Comparison of ENCODE assay signal across 8 cellular contexts in genomic region chr14:29926701-29927595, GRCh38. TPM values are rescaled to one million over a fixed set of nuclear protein-coding genes. Genes with fewer than 3 reads are reported as not detected.
DNase-seq lines count a peak whose midpoint lies in the region; ATAC-seq and TF ChIP-seq lines count a peak whose summit lies in the region.

No MANE protein-coding gene starts in this region.

- peaks cover 2% of the 10 kb centered on the region for H3K9me3 Mint-ChIP-seq in activated CD8-positive, alpha-beta memory T cell treated with anti-CD3 and anti-CD28 coated beads, Interleukin-2, amount 10 ng/mL, durations not matched to agents 7 days and 5 days (ENCODE audit: low read depth)

- peaks cover 29% of the 10 kb centered on the region for H3K27me3 Mint-ChIP-seq in activated CD8-positive, alpha-beta memory T cell treated with anti-CD3 and anti-CD28 coated beads, Interleukin-2, amount 10 ng/mL, durations not matched to agents 7 days and 5 days

- no peak for TF ChIP-seq EP300 in suprapubic skin (IDR thresholded peaks at IDR 0.05)

- CTCF ChIA-PET in activated CD8-positive, alpha-beta memory T cell treated with anti-CD3 and anti-CD28 coated beads, Interleukin-2, amount 10 ng/mL, durations not matched to agents 7 days and 5 days (lab: Charles Lee): no interaction called here
- CTCF ChIA-PET in RWPE1 (lab: Yijun Ruan, JAX): interaction anchor here (0.6 to 0.9 kb wide), 4 partner anchors 25 to 1181 kb away, joined by 3 to 5 read pairs (median 4); no protein-coding TSS in a partner anchor

- peaks cover 4% of the 10 kb centered on the region for H3K4me1 Mint-ChIP-seq in activated CD8-positive, alpha-beta memory T cell treated with anti-CD3 and anti-CD28 coated beads, Interleukin-2, amount 10 ng/mL, durations not matched to agents 7 days and 5 days

- ATAC-seq in activated CD8-positive, alpha-beta memory T cell treated with anti-CD3 and anti-CD28 coated beads, Interleukin-2, amount 10 ng/mL, durations not matched to agents 7 days and 5 days: no peak
- ATAC-seq in HG03045 (IDR thresholded peaks at IDR 0.05; ENCODE audit: unreplicated experiment): peak; percentile 46
- ATAC-seq in lower lobe of right lung: peak; percentile 72

- TF ChIP-seq POLR2A in suprapubic skin (IDR thresholded peaks at IDR 0.05): no peak

- peak overlapping the region; percentile 83 for H3K9ac ChIP-seq in endocrine pancreas (ENCODE audit: control insufficient read depth, insufficient read depth, low read length)

- H3K9me3 ChIP-seq in endocrine pancreas (ENCODE audit: control insufficient read depth, low read length) (no peaks in the 10 kb centered on the region), lower lobe of right lung (no peaks in the 10 kb centered on the region), suprapubic skin (no peaks in the 10 kb centered on the region)

- H3K4me3 ChIP-seq in endocrine pancreas (ENCODE audit: control insufficient read depth, insufficient read depth, low read length) (peak overlapping the region; percentile 70), lower lobe of right lung (peak overlapping the region; percentile 69), suprapubic skin (peak overlapping the region; percentile 80)

- intact Hi-C loops in lower lobe of right lung (cut with DNase I): no loop called here

- H3K27ac Mint-ChIP-seq in activated CD8-positive, alpha-beta memory T cell treated with anti-CD3 and anti-CD28 coated beads, Interleukin-2, amount 10 ng/mL, durations not matched to agents 7 days and 5 days: peak overlapping the region; percentile 5

- H3K4me1 ChIP-seq in endocrine pancreas (ENCODE audit: control insufficient read depth, insufficient read depth, low read length) (no peaks in the 10 kb centered on the region), lower lobe of right lung (peaks cover 17% of the 10 kb centered on the region), suprapubic skin (peaks cover 18% of the 10 kb centered on the region)

- no peaks in the 10 kb centered on the region for H3K27me3 ChIP-seq in endocrine pancreas (ENCODE audit: control insufficient read depth, insufficient read depth, low read length)
- no peaks in the 10 kb centered on the region for H3K27me3 ChIP-seq in lower lobe of right lung (ENCODE audit: low read depth)
- peaks cover 12% of the 10 kb centered on the region for H3K27me3 ChIP-seq in suprapubic skin

- peak overlapping the region; percentile 6 for H3K4me3 Mint-ChIP-seq in activated CD8-positive, alpha-beta memory T cell treated with anti-CD3 and anti-CD28 coated beads, Interleukin-2, amount 10 ng/mL, durations not matched to agents 7 days and 5 days

- no peak overlapping the region for H3K27ac ChIP-seq in RWPE1
- peak overlapping the region; percentile 64 for H3K27ac ChIP-seq in lower lobe of right lung
- peak overlapping the region; percentile 84 for H3K27ac ChIP-seq in suprapubic skin

- peaks cover 4% of the 10 kb centered on the region for H3K36me3 Mint-ChIP-seq in activated CD8-positive, alpha-beta memory T cell treated with anti-CD3 and anti-CD28 coated beads, Interleukin-2, amount 10 ng/mL, durations not matched to agents 7 days and 5 days

- no peak for DNase-seq in activated CD8-positive, alpha-beta memory T cell treated with anti-CD3 and anti-CD28 coated beads, Interleukin-2, amount 10 ng/mL, durations not matched to agents 7 days and 5 days
- no peak for DNase-seq in activated CD8-positive, alpha-beta memory T cell treated with anti-CD3 and anti-CD28 coated beads, Interleukin-2, amount 50 U/mL, for 4 hours
- DNase-seq in RWPE1 (ENCODE audit: low spot score) (peak; percentile 38), lower lobe of right lung (peak; percentile 66), suprapubic skin (ENCODE audit: low spot score in 2 of 2) (peak in 1 of 2 donors; percentile 69)
- no peak for DNase-seq in activated CD4-positive, CD25-positive, alpha-beta regulatory T cell treated with anti-CD3 and anti-CD28 coated beads, Interleukin-2, amount 50 U/mL, for 72 hours

- POLR2A ChIA-PET in RWPE1 (lab: Yijun Ruan, JAX; ENCODE audit: low non-redundant PET): no interaction called here

- H3K36me3 ChIP-seq in endocrine pancreas (ENCODE audit: control insufficient read depth, insufficient read depth, low read length) (no peaks in the 10 kb centered on the region), lower lobe of right lung (no peaks in the 10 kb centered on the region), suprapubic skin (no peaks in the 10 kb centered on the region)

- TF ChIP-seq CTCF in RWPE1 (conservative IDR thresholded peaks at IDR 0.05; ENCODE audit: low read depth) (0 out of 2 replicates have a peak, but pooled peaks have one; percentile 14), lower lobe of right lung (IDR thresholded peaks at IDR 0.05) (peak; percentile 26), suprapubic skin (IDR thresholded peaks at IDR 0.05) (peak in 1 of 2 donors; percentile 7)

- 7% methylated on average over 49 of the region's 82 CpGs for WGBS in suprapubic skin

RNA-seq across cellular contexts. Expression of gene PRKD1, which starts 0.7 kb away (rescaled TPM):
- total RNA-seq in activated CD8-positive, alpha-beta memory T cell treated with anti-CD3 and anti-CD28 coated beads, Interleukin-2, amount 10 ng/mL, durations not matched to agents 7 days and 5 days: not detected
- 14.9 TPM for total RNA-seq in lower lobe of right lung
- total RNA-seq in suprapubic skin: 1 to 10 TPM; 3.0 to 5.4 (median 3.6) TPM

Comparison
In these comparisons a context has a peak if more than half of its experiments do, and no peak if none do; other contexts are left out.
1. DNase-seq: peak in RWPE1 (single experiment) and lower lobe of right lung (single experiment); none in activated CD8-positive, alpha-beta memory T cell treated with anti-CD3 and anti-CD28 coated beads, Interleukin-2, amount 10 ng/mL, durations not matched to agents 7 days and 5 days (single experiment), activated CD8-positive, alpha-beta memory T cell treated with anti-CD3 and anti-CD28 coated beads, Interleukin-2, amount 50 U/mL, for 4 hours (single experiment) and activated CD4-positive, CD25-positive, alpha-beta regulatory T cell treated with anti-CD3 and anti-CD28 coated beads, Interleukin-2, amount 50 U/mL, for 72 hours (single experiment).
2. Peak in every context shown above with its lines, with median percentiles within 50 percentile points of each other: H3K4me3 ChIP-seq.